Comparison of ENCODE assay signal across 10 cellular contexts in the genomic region with DNA sequence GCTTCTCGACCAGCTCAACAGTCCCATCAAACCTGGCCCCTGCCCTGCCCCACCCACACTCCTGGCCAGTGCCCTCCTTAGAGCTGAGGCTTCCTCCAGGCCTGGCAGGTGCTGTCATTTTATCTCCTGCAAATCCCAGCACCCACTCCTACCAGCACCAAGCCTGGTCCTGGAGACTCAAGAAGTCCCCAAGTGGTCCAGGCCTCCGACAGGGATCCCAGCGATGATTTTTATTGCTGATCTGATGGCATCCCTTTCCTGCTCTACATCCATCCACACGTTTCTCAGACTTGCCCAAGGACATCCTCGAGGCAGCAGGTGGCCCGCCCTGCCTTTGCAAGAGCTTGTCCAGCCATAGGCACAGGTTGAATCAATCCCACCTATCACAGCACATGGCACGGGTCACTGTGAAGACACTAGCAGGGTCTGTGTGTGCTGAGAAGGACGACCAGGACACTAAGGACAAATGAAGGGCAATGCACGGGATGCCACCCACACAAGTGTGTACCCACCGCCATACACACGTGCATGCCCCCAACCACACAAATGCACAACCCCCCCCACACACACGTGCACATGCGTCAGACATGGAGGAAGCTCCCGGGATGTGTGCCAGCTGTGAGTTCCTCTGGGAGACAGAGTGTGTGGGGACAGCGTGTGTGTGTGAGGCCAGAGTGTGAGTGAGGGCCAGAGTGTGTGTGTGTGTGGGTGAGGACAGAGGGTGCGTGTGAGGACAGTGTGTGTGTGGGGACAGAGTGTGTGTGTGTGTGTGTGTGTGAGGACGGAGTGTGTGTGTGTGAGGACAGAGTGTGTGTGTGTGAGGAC.
DNase-seq lines count a peak whose midpoint lies in the region; ATAC-seq and TF ChIP-seq lines count a peak whose summit lies in the region.
"Had no signal": no experiment of that assay in that cellular context is flagged by ENCODE, and none has a peak within 500 bp of the region (broad histone marks: within the 10 kb centered on the region; RNA-seq: fewer than 3 reads in every experiment).

No MANE protein-coding gene starts in this region.

- H3K27me3 ChIP-seq in GM23248 (replicated peaks; ENCODE audit: insufficient read depth) (no peaks in the 10 kb centered on the region), layer of hippocampus (ENCODE audit: control insufficient read depth, insufficient read depth, low read length) (no peaks in the 10 kb centered on the region), spleen (replicated peaks in 1 of 7) (no peaks in the 10 kb centered on the region)
- H3K27me3 ChIP-seq: foreskin keratinocyte had no signal

- no peaks in the 10 kb centered on the region for H3K9me2 ChIP-seq in GM23248 (ENCODE audit: insufficient read depth)

- no peak overlapping the region for H3K27ac ChIP-seq in GM23248
- H3K27ac ChIP-seq in layer of hippocampus (ENCODE audit: low read depth, low read length), result peak overlapping the region; percentile 62
- H3K27ac ChIP-seq in spleen, result peak overlapping the region in 2 of 8 donors; percentile 5 to 7
- H3K27ac ChIP-seq: foreskin keratinocyte had no signal

- no peak for ATAC-seq in GM21737 (IDR thresholded peaks at IDR 0.05; ENCODE audit: unreplicated experiment)
- ATAC-seq: foreskin keratinocyte had no signal

- H3F3A ChIP-seq in GM23248 (ENCODE audit: insufficient read depth), result no peaks in the 10 kb centered on the region

- no peak overlapping the region for H3K4me3 ChIP-seq in GM23248
- H3K4me3 ChIP-seq in spleen, result no peak overlapping the region

- DNase-seq in GM23248 (peak; percentile 82), spleen (peak; percentile 76), NCI-H226 (no peak)
- no peak for DNase-seq in activated CD4-positive, CD25-positive, alpha-beta regulatory T cell treated with anti-CD3 and anti-CD28 coated beads, Interleukin-2, amount 50 U/mL, for 72 hours
- DNase-seq: activated naive CD4-positive, alpha-beta T cell treated with anti-CD3 and anti-CD28 coated beads, Interleukin-2, amount 50 U/mL, for 16 hours; foreskin keratinocyte; NCI-H774 had no signal

- intact Hi-C loops in spleen (cut with DNase I; ENCODE audit: low total_unique reads), result no loop called here

- TF ChIP-seq CTCF in brain (conservative IDR thresholded peaks at IDR 0.05) (no peak), spleen (IDR thresholded peaks at IDR 0.05 in 8 of 11, conservative IDR thresholded peaks at IDR 0.05 in 3 of 11) (no peak)

- no peak overlapping the region for H3K9ac ChIP-seq in GM23248

- peaks cover 74% of the 10 kb centered on the region for H3K79me2 ChIP-seq in GM23248 (ENCODE audit: insufficient read depth)

- no peak overlapping the region for H3K4me3 Mint-ChIP-seq in brain

- TF ChIP-seq POLR2A in spleen (IDR thresholded peaks at IDR 0.05), result no peak

- H2AFZ ChIP-seq in GM23248, result no peak overlapping the region

- H3K27ac Mint-ChIP-seq in brain, result peak overlapping the region in 4 of 5 experiments; percentile 33 to 89 (median 51)

- in situ Hi-C loops in GM23248 (cut with MboI), result no loop called here

- 59 to 64% methylated on average over 17 of the region's 17 CpGs for WGBS in GM23248 (ENCODE audit: low coverage in 1 of 2, low lambda C conversion rate in 2 of 2, missing lambda C conversion rate in 2 of 2), 2 experiments
- 53 to 79% (median 61%) methylated on average over 17 of the region's 17 CpGs for WGBS in spleen, 5 donors

- peaks cover 37% of the 10 kb centered on the region for H3K36me3 Mint-ChIP-seq in brain

- H4K20me1 ChIP-seq in GM23248 (ENCODE audit: insufficient read depth), result peaks cover 4% of the 10 kb centered on the region; the same call in 1 of the 2 replicates

- no peaks in the 10 kb centered on the region for H3K9me3 ChIP-seq in GM23248 (ENCODE audit: low read depth)
- H3K9me3 ChIP-seq in spleen, result peaks cover 0 to under 1% (median under 1%) of the 10 kb centered on the region in 8 donors

- peaks cover 40% of the 10 kb centered on the region for H3K4me1 Mint-ChIP-seq in brain

- no peaks in the 10 kb centered on the region for H3K36me3 ChIP-seq in GM23248 (ENCODE audit: low read depth)
- H3K36me3 ChIP-seq in spleen, result peaks cover 0 to 20% (median 0%) of the 10 kb centered on the region in 6 donors

- H3K9me3 Mint-ChIP-seq in brain, result peaks cover 0 to 16% (median 9%) of the 10 kb centered on the region in 5 experiments

- H3K4me2 ChIP-seq in GM23248 (ENCODE audit: unreplicated experiment), result no peak overlapping the region

- H3K4me1 ChIP-seq in GM23248 (ENCODE audit: insufficient read depth), result no peaks in the 10 kb centered on the region
- peaks cover 0 to 58% (median 14%) of the 10 kb centered on the region in 6 donors for H3K4me1 ChIP-seq in spleen
- H3K4me1 ChIP-seq: foreskin keratinocyte had no signal

- H3K27me3 Mint-ChIP-seq in brain, result no peaks in the 10 kb centered on the region

Comparison
In these comparisons a context has a peak if more than half of its experiments do, and no peak if none do; other contexts are left out.
1. DNase-seq: peak in GM23248 (single experiment) and spleen (single experiment); none in activated CD4-positive, CD25-positive, alpha-beta regulatory T cell treated with anti-CD3 and anti-CD28 coated beads, Interleukin-2, amount 50 U/mL, for 72 hours (single experiment) and NCI-H226 (single experiment).